2 cellular contexts compared by ENCODE assay signal in the genomic region with DNA sequence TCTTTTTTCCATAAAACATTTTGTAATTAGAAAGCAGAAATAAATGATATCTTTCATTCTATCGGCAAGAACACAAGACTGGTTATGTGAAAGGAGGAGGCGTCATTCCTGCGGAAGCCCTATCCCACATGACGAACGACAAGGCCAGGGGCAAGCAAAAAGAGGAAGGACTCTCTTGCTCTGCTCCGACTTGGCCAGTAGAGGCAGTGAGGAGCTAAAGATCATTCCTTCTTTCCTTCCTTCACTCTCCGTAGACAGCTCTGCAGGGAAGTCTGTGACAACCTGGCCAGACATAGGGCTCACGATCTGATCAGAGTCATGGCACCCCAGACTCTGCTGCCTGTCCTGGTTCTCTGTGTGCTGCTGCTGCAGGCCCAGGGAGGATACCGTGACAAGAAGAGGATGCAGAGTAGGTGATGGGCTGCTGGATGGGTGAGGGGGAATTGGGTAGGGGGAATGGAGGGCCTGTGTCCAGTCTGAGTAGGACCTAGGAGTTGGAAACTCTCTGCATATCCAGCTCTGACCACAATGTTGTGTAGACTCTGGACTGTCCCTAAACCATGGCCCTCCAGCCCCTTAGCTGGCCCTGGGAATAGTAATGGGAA.
TF ChIP-seq lines count a peak whose summit lies in the region.

A gene (plus strand): TSS at position 244 of the 605 bp plus-strand sequence. CDS start 75 bp downstream, at position 319.

TF ChIP-seq in IMR-90, 13 proteins besides CTCF, POLR2A, EP300 and RAD21:
- TF ChIP-seq MAZ (IDR thresholded peaks at IDR 0.05; ENCODE audit: borderline replicate concordance, low read depth, low read length) (no peak), NFE2L2 (IDR thresholded peaks at IDR 0.05; ENCODE audit: low read depth, low read length) (no peak)

TF ChIP-seq in H1, 55 proteins besides CTCF, POLR2A, EP300 and RAD21:
- TF ChIP-seq EGR1 (IDR thresholded peaks at IDR 0.05; ENCODE audit: borderline replicate concordance, low read depth, low read length): no peak
- TF ChIP-seq, protein P1, sequence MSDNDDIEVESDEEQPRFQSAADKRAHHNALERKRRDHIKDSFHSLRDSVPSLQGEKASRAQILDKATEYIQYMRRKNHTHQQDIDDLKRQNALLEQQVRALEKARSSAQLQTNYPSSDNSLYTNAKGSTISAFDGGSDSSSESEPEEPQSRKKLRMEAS (IDR thresholded peaks at IDR 0.05): 0 out of 2 replicates have a peak, but pooled peaks have one; percentile 20
- 0 out of 2 replicates have a peak, but pooled peaks have one; percentile 41 for TF ChIP-seq CREB1 (IDR thresholded peaks at IDR 0.05)
